Comparison of ENCODE assay signal across 8 cellular contexts in the genomic region with DNA sequence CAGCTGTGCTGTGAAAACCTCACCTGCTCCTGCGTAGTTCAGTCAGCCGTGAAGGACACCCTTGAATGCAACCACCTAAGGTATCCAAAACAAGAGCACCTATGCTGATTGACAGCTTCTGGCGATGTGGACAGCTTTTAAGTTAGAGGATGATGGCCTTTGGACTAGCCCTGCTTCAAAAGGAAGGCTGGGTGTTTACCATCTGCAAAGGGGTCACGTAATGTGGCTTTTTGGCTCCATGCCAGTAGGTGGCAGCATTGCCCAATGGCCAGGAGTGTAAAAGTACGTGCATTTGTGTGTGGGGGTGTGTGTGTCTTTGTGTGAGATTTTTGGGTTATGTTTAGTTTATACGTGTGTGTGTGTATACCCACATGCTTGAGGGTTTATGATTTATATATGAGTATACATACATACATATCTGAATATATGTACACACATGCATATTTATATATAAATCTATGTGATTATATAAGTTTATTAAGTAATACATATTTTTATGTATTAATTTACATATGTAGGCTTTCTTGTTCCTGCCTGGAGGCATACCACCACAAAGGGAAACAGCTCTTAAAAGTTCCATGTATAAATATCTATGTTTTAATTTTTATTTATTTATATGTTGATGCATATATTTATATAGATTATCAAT.
A peak's percentile ranks its signal among the peaks of the same experiment; 100 is the strongest.
DNase-seq lines count a peak whose midpoint lies in the region; ATAC-seq, FAIRE-seq and TF ChIP-seq lines count a peak whose summit lies in the region.

No MANE protein-coding gene starts in this region.

- ATAC-seq in HG03025 (IDR thresholded peaks at IDR 0.05; ENCODE audit: low FRiP score, unreplicated experiment), result no peak

- H3K4me3 ChIP-seq in cardiac fibroblast (replicated peaks in 1 of 2; ENCODE audit: low read depth in 2 of 2, low read length in 2 of 2) (no peak overlapping the region), MG63 (no peak overlapping the region)

- H3K36me3 ChIP-seq in MG63, result no peaks in the 10 kb centered on the region

- intact Hi-C loops in posterior cingulate gyrus (cut with DNase I), result loop anchor here (10.0 kb wide), 1 partner anchor 1254 kb away; no protein-coding TSS in a partner anchor

- DNase-seq in COR-L47 (lab: John Stamatoyannopoulos, UW) (peak; percentile 30), GM19239 (ENCODE audit: insufficient read length, low spot score) (no peak), HT1080 (ENCODE audit: low read depth) (peak; percentile 25), SKM-1 (lab: John Stamatoyannopoulos, UW; ENCODE audit: unreplicated experiment) (peak; percentile 7), cardiac fibroblast (ENCODE audit: low read depth in 2 of 2) (peak; percentile 3 to 31), posterior cingulate gyrus (peak in 7 of 10 donors; percentile 20 to 91 (median 50)), MG63 (no peak)

- TF ChIP-seq CTCF in cardiac fibroblast (IDR thresholded peaks at IDR 0.05; ENCODE audit: low read depth, low read length), result no peak

- peak; percentile 31 for FAIRE-seq in GM19239 (lab: Jason Lieb, UNC)

- H3K9me3 ChIP-seq in MG63, result no peaks in the 10 kb centered on the region

- no peaks in the 10 kb centered on the region for H3K27me3 ChIP-seq in MG63

Comparison
In these comparisons a context has a peak if more than half of its experiments do, and no peak if none do; other contexts are left out.
1. DNase-seq: peak in COR-L47 (single experiment), HT1080 (single experiment), SKM-1 (single experiment), cardiac fibroblast (2 of 2) and posterior cingulate gyrus (7 of 10); none in GM19239 (single experiment) and MG63 (single experiment).